In genomic region chr13:49098198-49098597, GRCh38 we compare ENCODE assay signal across 9 cellular contexts.
DNase-seq lines count a peak whose midpoint lies in the region; ATAC-seq and TF ChIP-seq lines count a peak whose summit lies in the region.
"Had no signal": no experiment of that assay in that cellular context is flagged by ENCODE, and none has a peak within 500 bp of the region (broad histone marks: within the 10 kb centered on the region; RNA-seq: fewer than 3 reads in every experiment).

No MANE protein-coding gene starts in this region.

- no peak overlapping the region for H3K4me3 ChIP-seq in lower lobe of right lung

- ATAC-seq in lower lobe of right lung (peak; percentile 78 to 91), GM21367 (IDR thresholded peaks at IDR 0.05; ENCODE audit: unreplicated experiment) (no peak)

- TF ChIP-seq CTCF in lower lobe of right lung (IDR thresholded peaks at IDR 0.05): no peak
- no peak for TF ChIP-seq CTCF in GM13977 (IDR thresholded peaks at IDR 0.05; ENCODE audit: extremely low read depth, insufficient read depth, missing control alignments)

- peak overlapping the region; percentile 68 for H3K27ac ChIP-seq in lower lobe of right lung

- H3K27me3 ChIP-seq in lower lobe of right lung (ENCODE audit: low read depth): no peaks in the 10 kb centered on the region

- DNase-seq in A172 (ENCODE audit: low spot score): peak; percentile 86
- DNase-seq in HT1080 (ENCODE audit: low read depth): peak; percentile 79
- DNase-seq in cerebellar cortex (ENCODE audit: low spot score): peak; percentile 58
- DNase-seq in lower lobe of right lung: no peak
- DNase-seq in NCI-H128 (lab: John Stamatoyannopoulos, UW; ENCODE audit: unreplicated experiment): no peak
- no peak for DNase-seq in SIG-M5 (lab: John Stamatoyannopoulos, UW)
- no peak for DNase-seq in GM13977 (ENCODE audit: low spot score)
- DNase-seq: activated T-cell treated with anti-CD3 and anti-CD28 coated beads for 4 hours had no signal

- H3K36me3 ChIP-seq in lower lobe of right lung: no peaks in the 10 kb centered on the region

- no peaks in the 10 kb centered on the region for H3K9me3 ChIP-seq in lower lobe of right lung

- intact Hi-C loops in lower lobe of right lung (cut with DNase I): no loop called here

- peaks cover 25% of the 10 kb centered on the region for H3K4me1 ChIP-seq in lower lobe of right lung

- in situ Hi-C loops in GM13977 (cut with MboI; ENCODE audit: low pct_unique_long_range_greater_than_20kb, low sequenced_read_pairs, unreplicated experiment): no loop called here

Comparison
In these comparisons a context has a peak if more than half of its experiments do, and no peak if none do; other contexts are left out.
1. DNase-seq: peak in A172 (single experiment), HT1080 (single experiment) and cerebellar cortex (single experiment); none in lower lobe of right lung (single experiment), NCI-H128 (single experiment), SIG-M5 (single experiment) and GM13977 (single experiment).